Comparison of ENCODE assay signal across 8 cellular contexts in genomic region chr6:158233214-158233795, GRCh38.
DNase-seq lines count a peak whose midpoint lies in the region; ATAC-seq and TF ChIP-seq lines count a peak whose summit lies in the region.

No MANE protein-coding gene starts in this region.

- 0 out of 2 replicates have a peak overlapping the region, but pooled peaks have one; percentile 95 for H2AFZ ChIP-seq in DND-41 (ENCODE audit: low read depth, low read length)

- peak overlapping the region; percentile 77 for H3K9ac ChIP-seq in DND-41 (ENCODE audit: low read depth, low read length)

- no peaks in the 10 kb centered on the region for H3K27me3 ChIP-seq in DND-41 (ENCODE audit: insufficient read depth, low read length, poor library complexity)

- H3K27ac ChIP-seq in DND-41 (ENCODE audit: low read length) (no peak overlapping the region), mesodermal cell (ENCODE audit: low read depth, low read length, severe bottlenecking) (no peak overlapping the region)

- H3K9me3 ChIP-seq in DND-41 (ENCODE audit: insufficient read depth, low read length, severe bottlenecking) (no peaks in the 10 kb centered on the region), mesodermal cell (ENCODE audit: control insufficient read depth, low read length) (no peaks in the 10 kb centered on the region)

- peak overlapping the region; percentile 85 for H3K4me2 ChIP-seq in DND-41 (ENCODE audit: insufficient read depth, low read length)

- WGBS in mesodermal cell (ENCODE audit: insufficient coverage in 2 of 2), 2 experiments = 22 to 37% methylated on average over 7 to 12 of the region's 13 CpGs

- ATAC-seq in DND-41 (ENCODE audit: insufficient read depth, low read depth) (no peak), GM19463 (IDR thresholded peaks at IDR 0.05; ENCODE audit: unreplicated experiment) (no peak)

- DNase-seq in DND-41 = no peak
- DNase-seq in LNCaP clone FGC (ENCODE audit: low read depth) = no peak
- no peak for DNase-seq in cardiac fibroblast (ENCODE audit: low read depth in 2 of 2)
- DNase-seq in NCI-H1930 (lab: John Stamatoyannopoulos, UW) = no peak
- DNase-seq in pons (ENCODE audit: low spot score) = no peak
- DNase-seq in NCI-H1694 (lab: John Stamatoyannopoulos, UW) = no peak

- peaks cover 20% of the 10 kb centered on the region; the same call in 1 of the 2 replicates for H4K20me1 ChIP-seq in DND-41 (ENCODE audit: insufficient read depth, low read length)

- peaks cover 55% of the 10 kb centered on the region for H3K79me2 ChIP-seq in DND-41 (ENCODE audit: insufficient read depth, low read length)

- H3K4me3 ChIP-seq in DND-41 (ENCODE audit: low read depth in 1 of 2, low read length in 2 of 2) = peak overlapping the region; percentile 65 to 83; a peak in 3 of 4 replicates
- peak overlapping the region; percentile 61 for H3K4me3 ChIP-seq in LNCaP clone FGC (ENCODE audit: low read depth, low read length)
- peak overlapping the region; percentile 65 to 80 for H3K4me3 ChIP-seq in cardiac fibroblast (replicated peaks in 1 of 2; ENCODE audit: low read depth in 2 of 2, low read length in 2 of 2)
- H3K4me3 ChIP-seq in mesodermal cell (ENCODE audit: extremely low read depth, insufficient read depth, low read length, poor library complexity, severe bottlenecking) = peak overlapping the region; percentile 56

- H3K36me3 ChIP-seq in DND-41 (ENCODE audit: insufficient read depth, low read length) (no peaks in the 10 kb centered on the region), mesodermal cell (ENCODE audit: control insufficient read depth, insufficient read depth, low read length) (peaks cover 14% of the 10 kb centered on the region)

- H3K4me1 ChIP-seq in DND-41 (ENCODE audit: insufficient read depth, low read length) = peaks cover 30% of the 10 kb centered on the region
- H3K4me1 ChIP-seq in mesodermal cell (ENCODE audit: control insufficient read depth, insufficient read depth, low read length, poor library complexity, severe bottlenecking) = no peaks in the 10 kb centered on the region

- no peak for TF ChIP-seq CTCF in DND-41 (IDR thresholded peaks at IDR 0.05; ENCODE audit: borderline replicate concordance, extremely low read depth, low read length, poor library complexity, severe bottlenecking)
- TF ChIP-seq CTCF in LNCaP clone FGC (IDR thresholded peaks at IDR 0.05; ENCODE audit: control insufficient read depth, extremely low read depth, insufficient read depth) = no peak
- TF ChIP-seq CTCF in cardiac fibroblast (IDR thresholded peaks at IDR 0.05; ENCODE audit: low read depth, low read length) = no peak
